Comparison of ENCODE assay signal across 36 cellular contexts in genomic region chr2:96106991-96107882, GRCh38. TPM values are rescaled to one million over a fixed set of nuclear protein-coding genes. Genes with fewer than 3 reads are reported as not detected.
DNase-seq lines count a peak whose midpoint lies in the region; ATAC-seq, FAIRE-seq and TF ChIP-seq lines count a peak whose summit lies in the region.
"Had no signal": no experiment of that assay in that cellular context is flagged by ENCODE, and none has a peak within 500 bp of the region (broad histone marks: within the 10 kb centered on the region; RNA-seq: fewer than 3 reads in every experiment).

No MANE protein-coding gene starts in this region.

- CTCF ChIA-PET in IMR-90 (lab: Yijun Ruan, JAX): interaction anchor here (1.3 kb wide), 1 partner anchor 9 kb away, joined by 4 read pairs; no protein-coding TSS in a partner anchor

- H4K91ac ChIP-seq in IMR-90 (ENCODE audit: insufficient read depth, low read depth, low read length): no peak overlapping the region

- no peak overlapping the region for H4K8ac ChIP-seq in IMR-90 (ENCODE audit: low read depth in 2 of 2, low read length in 2 of 2)

- H3K9ac ChIP-seq in IMR-90 (ENCODE audit: low read depth, low read length): no peak overlapping the region
- no peak overlapping the region for H3K9ac ChIP-seq in kidney (ENCODE audit: low read length in 2 of 2)

- no peak overlapping the region for H2BK120ac ChIP-seq in IMR-90 (ENCODE audit: low read depth, low read length)

- H3K18ac ChIP-seq in IMR-90 (ENCODE audit: low read depth, low read length): no peak overlapping the region

- H2BK5ac ChIP-seq in IMR-90 (ENCODE audit: low read depth, low read length, poor library complexity, severe bottlenecking): no peak overlapping the region

- dilution Hi-C loops in IMR-90 (cut with HindIII; ENCODE audit: low sequenced_read_pairs, unreplicated experiment): no loop called here

- H3K4me1 ChIP-seq in cardiac muscle cell (ENCODE audit: low read depth): peaks cover 60% of the 10 kb centered on the region
- H3K4me1 ChIP-seq in IMR-90 (ENCODE audit: control insufficient read depth, insufficient read depth, low read length): no peaks in the 10 kb centered on the region; the same call in 1 of the 2 replicates
- peaks cover 0 to 15% of the 10 kb centered on the region in 2 donors for H3K4me1 ChIP-seq in kidney (ENCODE audit: control insufficient read depth in 1 of 2, insufficient read depth in 1 of 2, low read depth in 1 of 2, low read length in 2 of 2)

- BruUV-seq in IMR-90 (replicated peaks; lab: Mats Ljungman, UMichigan): no TSS peak

- no peak overlapping the region for H3K4ac ChIP-seq in IMR-90 (ENCODE audit: low read depth, low read length)

- TF ChIP-seq RAD21 in IMR-90 (IDR thresholded peaks at IDR 0.05; ENCODE audit: low read length): no peak

- H2AFZ ChIP-seq in IMR-90 (replicated peaks; ENCODE audit: low read length, poor library complexity): no peak overlapping the region

- no peaks in the 10 kb centered on the region for H3K9me3 ChIP-seq in cardiac muscle cell (ENCODE audit: low read depth)
- H3K9me3 ChIP-seq in IMR-90 (ENCODE audit: control insufficient read depth, insufficient read depth, low read length): peaks cover 15% of the 10 kb centered on the region
- H3K9me3 ChIP-seq in kidney (ENCODE audit: control insufficient read depth in 1 of 2, low read length in 2 of 2): peaks cover 0 to 6% of the 10 kb centered on the region in 2 donors

- no peak overlapping the region for H2BK20ac ChIP-seq in IMR-90 (ENCODE audit: low read depth, low read length)

- H3K56ac ChIP-seq in IMR-90 (ENCODE audit: extremely low read depth, insufficient read depth, low read length): no peak overlapping the region

- FAIRE-seq in kidney (lab: Jason Lieb, UNC): no peak
- FAIRE-seq: bronchial epithelial cell had no signal

- POLR2A ChIA-PET in IMR-90 (lab: Charles Lee; ENCODE audit: unreplicated experiment): interaction anchor here (0.6 kb wide), 1 partner anchor 168 kb away, joined by 3 read pairs; no protein-coding TSS in a partner anchor

- ATAC-seq in Right ventricle myocardium inferior (no peak), IMR-90 (ENCODE audit: low read depth) (no peak)
- ATAC-seq: activated naive CD4-positive, alpha-beta T cell treated with anti-CD3 and anti-CD28 coated beads, Interleukin-2, amount 50 U/mL, for 72 hours; activated T-helper 17 cell treated with anti-CD3 and anti-CD28 coated beads, Interleukin-2, amount 50 U/mL, for 72 hours; effector memory CD8-positive, alpha-beta T cell; naive thymus-derived CD8-positive, alpha-beta T cell; stimulated activated naive CD8-positive, alpha-beta T cell treated with anti-CD3 and anti-CD28 coated beads, Interleukin-15, amount 100 ng/mL, for 72 hours had no signal

- no peak for TF ChIP-seq POLR2A in IMR-90 (IDR thresholded peaks at IDR 0.05; ENCODE audit: low read depth, low read length)

- H2AK9ac ChIP-seq in IMR-90 (replicated peaks; ENCODE audit: low read depth, low read length, poor library complexity): peak overlapping the region; percentile 16

- no peak overlapping the region for H3K23ac ChIP-seq in IMR-90 (ENCODE audit: low read depth, low read length)

- peak overlapping the region; percentile 97 for H3K27ac ChIP-seq in cardiac muscle cell
- H3K27ac ChIP-seq in IMR-90 (ENCODE audit: insufficient read depth, low read length): no peak overlapping the region
- no peak overlapping the region for H3K27ac ChIP-seq in kidney (ENCODE audit: low read depth in 2 of 2, low read length in 2 of 2)
- H3K27ac ChIP-seq: thoracic aorta, vagina had no signal

- H3K4me2 ChIP-seq in IMR-90 (ENCODE audit: low read depth, low read length): no peak overlapping the region
- H3K4me2 ChIP-seq: smooth muscle cell had no signal

- H4K5ac ChIP-seq in IMR-90 (ENCODE audit: low read depth, low read length): no peak overlapping the region

- no peak overlapping the region for H3K4me3 ChIP-seq in cardiac muscle cell
- no peak overlapping the region for H3K4me3 ChIP-seq in IMR-90 (ENCODE audit: insufficient read depth, low read depth, low read length)
- H3K4me3 ChIP-seq in kidney (ENCODE audit: low read length in 2 of 2): no peak overlapping the region
- H3K4me3 ChIP-seq: smooth muscle cell, thoracic aorta, vagina had no signal

- H3K36me3 ChIP-seq in cardiac muscle cell: no peaks in the 10 kb centered on the region
- H3K36me3 ChIP-seq in IMR-90 (ENCODE audit: control insufficient read depth, insufficient read depth, low read length): no peaks in the 10 kb centered on the region
- no peaks in the 10 kb centered on the region for H3K36me3 ChIP-seq in kidney (ENCODE audit: control insufficient read depth in 1 of 2, insufficient read depth in 2 of 2, low read length in 2 of 2)
- H3K36me3 ChIP-seq: thoracic aorta, vagina had no signal

- no peaks in the 10 kb centered on the region for H3K79me1 ChIP-seq in IMR-90 (ENCODE audit: low read depth in 1 of 2, low read length in 2 of 2)

- in situ Hi-C loops in IMR-90 (cut with MboI; ENCODE audit: low sequenced_read_pairs): loop anchor here (25.0 kb wide), 1 partner anchor 95 kb away; no protein-coding TSS in a partner anchor

- H3K27me3 ChIP-seq in cardiac muscle cell (no peaks in the 10 kb centered on the region), IMR-90 (ENCODE audit: control insufficient read depth, insufficient read depth, low read length) (peaks cover 56% of the 10 kb centered on the region)
- H3K27me3 ChIP-seq: vagina had no signal

- H3K9me1 ChIP-seq in IMR-90 (ENCODE audit: insufficient read depth, low read length): no peaks in the 10 kb centered on the region

- no peak overlapping the region for H2BK15ac ChIP-seq in IMR-90 (ENCODE audit: low read depth, low read length)

- TF ChIP-seq CTCF in cardiac muscle cell (IDR thresholded peaks at IDR 0.05; ENCODE audit: low read depth, low read length): no peak
- no peak for TF ChIP-seq CTCF in IMR-90 (conservative IDR thresholded peaks at IDR 0.05; ENCODE audit: low read depth, low read length)
- no peak for TF ChIP-seq CTCF in kidney (IDR thresholded peaks at IDR 0.05; ENCODE audit: borderline replicate concordance, extremely low read depth, insufficient read depth)

- DNase-seq in cardiac muscle cell (ENCODE audit: low read depth in 1 of 2, low spot score in 1 of 2) (no peak), Right ventricle myocardium inferior (ENCODE audit: missing footprints) (no peak), IMR-90 (no peak), kidney (peak; percentile 40), posterior vena cava (ENCODE audit: low spot score) (peak; percentile 75), 8988T (no peak), GM19240 (ENCODE audit: insufficient read length, low spot score) (no peak), D341Med (ENCODE audit: low spot score) (no peak)
- DNase-seq: activated CD4-positive, alpha-beta memory T cell treated with anti-CD3 and anti-CD28 coated beads for 36 hours; activated CD4-positive, alpha-beta T cell treated with anti-CD3 and anti-CD28 coated beads for 1 hour; activated CD8-positive, alpha-beta memory T cell treated with anti-CD3 and anti-CD28 coated beads, Interleukin-2, amount 50 U/mL, for 48 hours; anterior cingulate cortex; CD8-positive, alpha-beta memory T cell; cortex of kidney; effector memory CD8-positive, alpha-beta T cell; erythroblast; GDM1; NCI-H146; NCI-H2107; NCI-H345; NCI-H748 treated with DMSO at 0.1 percent for 48 hours; SHP77; stimulated activated CD4-positive, alpha-beta T cell treated with anti-CD3 and anti-CD28 coated beads, Interleukin-1b, Interleukin-23, amount 100 ng/mL, for 48 hours; stimulated activated CD8-positive, alpha-beta memory T cell treated with anti-CD3 and anti-CD28 coated beads, Interleukin-4, amount 100 ng/mL, for 48 hours; stimulated activated naive CD8-positive, alpha-beta T cell treated with anti-CD3 and anti-CD28 coated beads, Interleukin-15, amount 100 ng/mL, for 72 hours had no signal

- intact Hi-C loops in Right ventricle myocardium inferior (cut with DNase I) (no loop called here), IMR-90 (cut with micrococcal nuclease) (no loop called here), kidney (cut with DNase I) (no loop called here), posterior vena cava (cut with DNase I) (no loop called here)

- 82% methylated on average over 4 of the region's 11 CpGs; no CpG with 5 or more reads in 1 of the 2 experiments for WGBS in IMR-90 (ENCODE audit: extremely low coverage in 2 of 2, insufficient read length in 1 of 2), 2 experiments

- H3K14ac ChIP-seq in IMR-90 (replicated peaks; ENCODE audit: low read depth, low read length): no peak overlapping the region

- H2AK5ac ChIP-seq in IMR-90 (ENCODE audit: low read depth, low read length): no peak overlapping the region

- no peaks in the 10 kb centered on the region for H4K20me1 ChIP-seq in IMR-90 (ENCODE audit: insufficient read depth, low read length)

TF ChIP-seq in IMR-90, 13 proteins besides CTCF, POLR2A, EP300 and RAD21 (continues in another document):
- TF ChIP-seq RCOR1 (IDR thresholded peaks at IDR 0.05; ENCODE audit: insufficient replicate concordance, low read length): no peak

RNA-seq across cellular contexts. Expression of gene ADRA2B, which starts 9.1 kb away (rescaled TPM):
- total RNA-seq in cardiac muscle cell (27.4 and 61.8 TPM in 2 replicates), Right ventricle myocardium inferior (6.9 TPM), IMR-90 (2012; rRNA removed) (not detected in 2 replicates), kidney (1.4 TPM), posterior vena cava (1 to 10 TPM; 4.1 to 7.1 TPM)
- polyA plus RNA-seq in cardiac muscle cell (28.5 and 50.8 TPM in 2 replicates), IMR-90 (2012; rRNA removed) (not detected in 2 replicates), kidney (ENCODE audit: insufficient read depth, low read depth, low replicate concordance) (4.8 TPM)
- not detected in 2 replicates for polyA plus RNA-seq in IMR-90 (2012; cell fraction: cytosol; rRNA removed)
- 0.17 and 0.40 TPM in 2 replicates for polyA plus RNA-seq in IMR-90 (2012; cell fraction: nucleus; rRNA removed; ENCODE audit: low replicate concordance)
- total RNA-seq: A673, bronchial epithelial cell, LHCN-M2, osteocyte, renal cortical epithelial cell had no signal
- polyA plus RNA-seq: CD8-positive, alpha-beta memory T cell; naive thymus-derived CD8-positive, alpha-beta T cell had no signal

RNA-seq across cellular contexts. Expression of gene ASTL, which starts 31.1 kb away (rescaled TPM):
- total RNA-seq in cardiac muscle cell (not detected in 2 replicates), Right ventricle myocardium inferior (not detected), IMR-90 (2012; rRNA removed) (not detected in 2 replicates), kidney (not detected), posterior vena cava (not detected)
- polyA plus RNA-seq in cardiac muscle cell (not detected in 2 replicates), IMR-90 (2012; rRNA removed) (not detected in 2 replicates), kidney (ENCODE audit: insufficient read depth, low read depth, low replicate concordance) (not detected)
- 0.04 TPM in 1 of 2 replicates, not detected in the other for polyA plus RNA-seq in IMR-90 (2012; cell fraction: cytosol; rRNA removed)
- polyA plus RNA-seq in IMR-90 (2012; cell fraction: nucleus; rRNA removed; ENCODE audit: low replicate concordance): 0.25 and 0.48 TPM in 2 replicates
- total RNA-seq: A673, bronchial epithelial cell, LHCN-M2, osteocyte, renal cortical epithelial cell, thoracic aorta, vagina had no signal
- polyA plus RNA-seq: smooth muscle cell had no signal

RNA-seq across cellular contexts. Expression of gene DUSP2, which starts 38.0 kb away (rescaled TPM):
- 0.89 and 3.0 TPM in 2 replicates for total RNA-seq in cardiac muscle cell
- polyA plus RNA-seq in cardiac muscle cell: 1.0 and 2.2 TPM in 2 replicates
- 1.3 TPM for total RNA-seq in Right ventricle myocardium inferior
- 1.8 and 2.5 TPM in 2 replicates for total RNA-seq in IMR-90 (2012; rRNA removed)
- polyA plus RNA-seq in IMR-90 (2012; rRNA removed): 3.8 and 4.8 TPM in 2 replicates
- polyA plus RNA-seq in IMR-90 (2012; cell fraction: cytosol; rRNA removed): 2.9 and 15.4 TPM in 2 replicates
- polyA plus RNA-seq in IMR-90 (2012; cell fraction: nucleus; rRNA removed; ENCODE audit: low replicate concordance): 61.4 and 76.2 TPM in 2 replicates
- 11.8 TPM for total RNA-seq in kidney
- 5.6 TPM for polyA plus RNA-seq in kidney (ENCODE audit: insufficient read depth, low read depth, low replicate concordance)
- total RNA-seq in posterior vena cava: 1 to 10 TPM; 3.5 to 3.8 TPM

Comparison
In these comparisons a context has a peak if more than half of its experiments do, and no peak if none do; other contexts are left out.
1. DNase-seq: peak in kidney (single experiment) and posterior vena cava (single experiment); none in cardiac muscle cell (0 of 2), Right ventricle myocardium inferior (single experiment), IMR-90 (single experiment), 8988T (single experiment), GM19240 (single experiment) and D341Med (single experiment).